8 cellular contexts compared by ENCODE assay signal in the genomic region with DNA sequence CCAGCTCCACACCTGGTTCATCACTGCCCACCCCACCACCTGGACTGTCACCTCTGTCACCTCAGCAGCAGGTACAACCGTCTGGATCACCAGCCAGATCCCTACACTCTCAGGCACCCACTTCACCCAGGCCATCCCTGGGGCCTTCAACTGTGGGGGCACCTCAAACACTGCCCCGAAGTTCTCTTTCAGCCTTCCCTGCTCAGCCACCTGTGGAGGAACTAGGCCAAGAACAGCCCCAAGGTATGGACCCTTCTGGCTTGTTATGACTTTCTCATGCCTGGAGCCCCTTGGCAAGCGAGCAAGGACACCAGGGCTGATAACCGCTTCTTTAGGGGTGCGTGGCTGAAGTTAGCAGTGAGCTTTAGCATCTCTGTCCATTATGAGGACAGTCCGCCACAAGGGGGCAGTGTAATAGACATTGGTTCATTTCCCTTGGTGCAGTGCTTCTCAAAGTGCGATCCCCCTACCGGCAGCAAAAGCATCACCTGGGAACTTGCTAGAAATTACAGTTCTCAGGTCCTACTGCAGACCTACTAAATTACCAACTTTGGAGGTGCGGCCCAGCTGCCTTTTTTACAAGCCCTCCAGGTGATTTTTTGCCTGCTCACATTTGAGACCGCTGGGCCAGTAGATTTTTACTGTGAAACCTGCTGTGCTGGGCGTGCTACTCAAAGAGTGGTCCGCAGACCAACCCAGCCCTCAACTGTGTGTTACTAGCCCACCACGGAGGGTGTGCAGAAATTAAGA. TPM values are rescaled to one million over a fixed set of nuclear protein-coding genes. Genes with fewer than 3 reads are reported as not detected.
DNase-seq lines count a peak whose midpoint lies in the region; ATAC-seq lines count a peak whose summit lies in the region.

No MANE protein-coding gene starts in this region.

- in situ Hi-C loops in HAP-1 (cut with MboI; ENCODE audit: low sequenced_read_pairs), result loop anchor here (5.0 kb wide), 1 partner anchor 55 kb away; no protein-coding TSS in a partner anchor

- intact Hi-C loops in left cardiac atrium (cut with DNase I), result loop anchor here (1.0 to 5.0 kb wide), 2 partner anchors 58 to 60 kb away; no protein-coding TSS in a partner anchor

- no peak overlapping the region for H3K4me3 ChIP-seq in HAP-1
- no peak overlapping the region for H3K4me3 ChIP-seq in adipocyte (ENCODE audit: low read length)

- H3K36me3 ChIP-seq in HAP-1 (replicated peaks), result no peaks in the 10 kb centered on the region
- H3K36me3 ChIP-seq in adipocyte (ENCODE audit: control insufficient read depth, insufficient read depth, low read length, severe bottlenecking), result no peaks in the 10 kb centered on the region

- no peaks in the 10 kb centered on the region for H3K27me3 ChIP-seq in HAP-1 (ENCODE audit: low read depth)
- H3K27me3 ChIP-seq in adipocyte (replicated peaks; ENCODE audit: control insufficient read depth, insufficient read depth, low read length), result no peaks in the 10 kb centered on the region

- H3K4me1 ChIP-seq in HAP-1, result peaks cover 12% of the 10 kb centered on the region
- peaks cover 21% of the 10 kb centered on the region for H3K4me1 ChIP-seq in adipocyte (ENCODE audit: control insufficient read depth, insufficient read depth, low read length)

- DNase-seq in DMS153 treated with DMSO at 0.1 percent for 48 hours (lab: John Stamatoyannopoulos, UW; ENCODE audit: unreplicated experiment), result peak; percentile 34
- DNase-seq in HAP-1 (ENCODE audit: low spot score in 2 of 2), result peak; percentile 89 to 97
- DNase-seq in NCI-H187 (lab: John Stamatoyannopoulos, UW), result peak; percentile 60 to 74
- peak; percentile 89 for DNase-seq in T follicular helper cell (ENCODE audit: low read depth)
- DNase-seq in adipocyte (ENCODE audit: low read depth), result peak; percentile 92
- DNase-seq in left cardiac atrium, result peak; percentile 89
- DNase-seq in retina, result peak; percentile 84

- H3K9ac ChIP-seq in adipocyte (ENCODE audit: low read length), result peak overlapping the region; percentile 46

- peak; percentile 90 for ATAC-seq in left cardiac atrium
- no peak for ATAC-seq in GM21360 (IDR thresholded peaks at IDR 0.05; ENCODE audit: unreplicated experiment)

- H3K9me3 ChIP-seq in HAP-1 (no peaks in the 10 kb centered on the region), adipocyte (ENCODE audit: control insufficient read depth, low read length) (no peaks in the 10 kb centered on the region)

RNA-seq across cellular contexts. Expression of a gene that starts 32.5 kb away (rescaled TPM):
- not detected for total RNA-seq in left cardiac atrium

RNA-seq across cellular contexts. Expression of a gene that starts 34.3 kb away (rescaled TPM):
- total RNA-seq in left cardiac atrium, result not detected

Comparison
In these comparisons a context has a peak if more than half of its experiments do, and no peak if none do; other contexts are left out.
1. DNase-seq: peak in every context shown above with its lines; median percentile 93 in HAP-1; 92 in adipocyte; 89 in T follicular helper cell; 89 in left cardiac atrium; 84 in retina; 67 in NCI-H187; 34 in DMS153 treated with DMSO at 0.1 percent for 48 hours.